In genomic region chr22:30290318-30290678, GRCh38 we compare ENCODE assay signal across 8 cellular contexts. TPM values are rescaled to one million over a fixed set of nuclear protein-coding genes. Genes with fewer than 3 reads are reported as not detected.
DNase-seq lines count a peak whose midpoint lies in the region; ATAC-seq and TF ChIP-seq lines count a peak whose summit lies in the region.

No MANE protein-coding gene starts in this region.

- H3K27me3 ChIP-seq in rectal smooth muscle tissue (ENCODE audit: control insufficient read depth, insufficient read depth, low read length): no peaks in the 10 kb centered on the region

- ATAC-seq in HG03469 (IDR thresholded peaks at IDR 0.05; ENCODE audit: unreplicated experiment): no peak

- peaks cover 22% of the 10 kb centered on the region for H3K4me1 ChIP-seq in rectal smooth muscle tissue (ENCODE audit: control insufficient read depth, insufficient read depth, low read length)

- H3K27ac ChIP-seq in rectal smooth muscle tissue (ENCODE audit: low read depth, low read length): peak overlapping the region; percentile 90

- in situ Hi-C loops in GM13977 (cut with MboI; ENCODE audit: low pct_unique_long_range_greater_than_20kb, low sequenced_read_pairs, unreplicated experiment) (no loop called here), ACHN (cut with HindIII; ENCODE audit: low pct_ligation_motif_present, low pct_unique_long_range_greater_than_20kb, low sequenced_read_pairs) (no loop called here)

- H3K36me3 ChIP-seq in rectal smooth muscle tissue (ENCODE audit: control insufficient read depth, insufficient read depth, low read length): peaks cover 15% of the 10 kb centered on the region

- TF ChIP-seq CTCF in GM13977 (IDR thresholded peaks at IDR 0.05; ENCODE audit: extremely low read depth, insufficient read depth, missing control alignments) (no peak), epithelial cell of proximal tubule (conservative IDR thresholded peaks at IDR 0.05; ENCODE audit: low read depth, low read length) (no peak)

- H3K4me3 ChIP-seq in epithelial cell of proximal tubule (ENCODE audit: low read depth, low read length) (peak overlapping the region; percentile 53), rectal smooth muscle tissue (ENCODE audit: low read length) (peak overlapping the region; percentile 89)

- H3K9ac ChIP-seq in rectal smooth muscle tissue (ENCODE audit: low read length): peak overlapping the region; percentile 60

- peak; percentile 66 for DNase-seq in GM13977 (ENCODE audit: low spot score)
- DNase-seq in OCI-M1 (lab: John Stamatoyannopoulos, UW): peak; percentile 50
- no peak for DNase-seq in epithelial cell of proximal tubule (ENCODE audit: low read depth)
- no peak for DNase-seq in ACHN
- DNase-seq in NCI-H146 (lab: John Stamatoyannopoulos, UW): no peak
- DNase-seq in DMS79 (lab: John Stamatoyannopoulos, UW): no peak

RNA-seq across cellular contexts. Expression of gene CASTOR1, which starts 1.0 kb away (rescaled TPM):
- 6.4 and 14.3 TPM in 2 replicates for total RNA-seq in epithelial cell of proximal tubule

RNA-seq across cellular contexts. Expression of gene OSM, which starts 23.6 kb away (rescaled TPM):
- not detected in 2 replicates for total RNA-seq in epithelial cell of proximal tubule

RNA-seq across cellular contexts. Expression of gene TBC1D10A, which starts 36.4 kb away (rescaled TPM):
- total RNA-seq in epithelial cell of proximal tubule: 15.5 and 22.9 TPM in 2 replicates

RNA-seq across cellular contexts. Expression of gene LIF, which starts 43.7 kb away (rescaled TPM):
- 48.7 and 49.8 TPM in 2 replicates for total RNA-seq in epithelial cell of proximal tubule

Comparison
In these comparisons a context has a peak if more than half of its experiments do, and no peak if none do; other contexts are left out.
1. DNase-seq: peak in GM13977 (single experiment) and OCI-M1 (single experiment); none in epithelial cell of proximal tubule (single experiment), ACHN (single experiment), NCI-H146 (single experiment) and DMS79 (single experiment).